12 cellular contexts compared by ENCODE assay signal in the genomic region with DNA sequence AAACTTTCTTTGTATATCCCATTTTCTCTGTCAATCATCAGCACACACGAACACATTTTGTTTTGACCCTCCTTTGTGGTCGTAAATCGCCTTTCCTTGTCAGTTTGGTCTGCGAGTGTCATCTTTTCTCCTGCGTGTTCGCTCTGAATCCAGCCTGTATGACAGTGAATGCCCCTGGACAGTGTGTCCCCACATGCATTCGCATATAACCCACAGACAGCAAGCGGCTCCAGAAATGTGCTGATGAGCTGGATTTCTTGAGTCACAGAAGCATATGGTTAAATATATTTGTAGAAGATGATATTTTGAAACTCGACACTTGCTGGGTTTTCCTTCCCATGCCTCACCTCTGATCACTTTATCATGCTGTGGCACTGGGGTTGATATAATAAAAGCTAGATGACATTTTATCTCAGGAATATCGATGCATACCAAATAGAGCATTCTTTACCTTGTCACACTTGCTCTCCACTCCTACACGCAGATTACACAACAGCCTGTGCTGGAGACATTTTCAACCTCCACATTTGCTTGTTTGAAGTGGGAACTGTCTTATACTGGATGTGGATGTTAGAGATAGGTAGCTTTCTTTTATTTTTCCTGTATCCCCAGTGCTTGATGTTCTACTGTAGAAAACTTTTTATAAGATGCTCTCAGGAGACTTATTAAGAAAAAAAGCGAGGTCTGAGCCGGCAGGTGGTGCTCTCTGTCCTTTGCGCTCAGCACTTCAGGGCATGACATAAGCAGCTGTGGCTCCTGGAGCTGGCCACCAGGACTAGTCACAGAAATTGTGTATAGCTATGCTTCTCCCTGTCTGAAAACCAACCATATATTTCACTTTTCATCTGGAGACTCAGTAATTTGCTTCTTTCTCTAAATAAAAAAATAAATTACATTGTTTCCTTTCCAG.
A peak's percentile ranks its signal among the peaks of the same experiment; 100 is the strongest.
DNase-seq lines count a peak whose midpoint lies in the region; TF ChIP-seq lines count a peak whose summit lies in the region.
"Had no signal": no experiment of that assay in that cellular context is flagged by ENCODE, and none has a peak within 500 bp of the region (broad histone marks: within the 10 kb centered on the region; RNA-seq: fewer than 3 reads in every experiment).

No MANE protein-coding gene starts in this region.

- no peaks in the 10 kb centered on the region for H3K4me1 Mint-ChIP-seq in endodermal cell
- H3K4me1 Mint-ChIP-seq: activated naive CD4-positive, alpha-beta T cell treated with anti-CD3 and anti-CD28 coated beads, Interleukin-2, amount 10 ng/mL, durations not matched to agents 7 days and 5 days; nephron had no signal

- peak; percentile 66 for TF ChIP-seq CTCF in endodermal cell (conservative IDR thresholded peaks at IDR 0.05)
- TF ChIP-seq CTCF in testis (IDR thresholded peaks at IDR 0.05) = no peak

- WGBS in endodermal cell (ENCODE audit: insufficient coverage in 1 of 2, insufficient read length in 1 of 2), 2 experiments = 87% methylated on average over 9 to 14 of the region's 14 CpGs
- 70 to 78% methylated on average over 14 of the region's 14 CpGs for WGBS in testis, 2 donors

- H3K9me3 Mint-ChIP-seq in endodermal cell = no peaks in the 10 kb centered on the region
- H3K9me3 Mint-ChIP-seq: activated naive CD4-positive, alpha-beta T cell treated with anti-CD3 and anti-CD28 coated beads, Interleukin-2, amount 10 ng/mL, durations not matched to agents 7 days and 5 days; nephron had no signal

- intact Hi-C loops in testis (cut with DNase I; ENCODE audit: low total_unique reads) = no loop called here

- H3K4me3 Mint-ChIP-seq in endodermal cell = no peak overlapping the region
- H3K4me3 Mint-ChIP-seq: activated naive CD4-positive, alpha-beta T cell treated with anti-CD3 and anti-CD28 coated beads, Interleukin-2, amount 10 ng/mL, durations not matched to agents 7 days and 5 days; nephron had no signal

- H3K36me3 ChIP-seq in endodermal cell (ENCODE audit: control insufficient read depth, insufficient read depth, low read length) (no peaks in the 10 kb centered on the region), testis (ENCODE audit: low read depth, missing control alignments) (no peaks in the 10 kb centered on the region)

- H3K27me3 ChIP-seq in endodermal cell (ENCODE audit: control insufficient read depth, insufficient read depth, low read length, poor library complexity, severe bottlenecking) (no peaks in the 10 kb centered on the region), testis (no peaks in the 10 kb centered on the region)

- H3K4me1 ChIP-seq in endodermal cell (ENCODE audit: control insufficient read depth, insufficient read depth, low read length) (no peaks in the 10 kb centered on the region), testis (no peaks in the 10 kb centered on the region)

- no peak overlapping the region for H3K27ac Mint-ChIP-seq in endodermal cell
- H3K27ac Mint-ChIP-seq: activated naive CD4-positive, alpha-beta T cell treated with anti-CD3 and anti-CD28 coated beads, Interleukin-2, amount 10 ng/mL, durations not matched to agents 7 days and 5 days; nephron had no signal

- H3K4me3 ChIP-seq in endodermal cell (ENCODE audit: low read length) (no peak overlapping the region), testis (no peak overlapping the region)

- H3K36me3 Mint-ChIP-seq in endodermal cell (ENCODE audit: low read depth) = no peaks in the 10 kb centered on the region
- H3K36me3 Mint-ChIP-seq: activated naive CD4-positive, alpha-beta T cell treated with anti-CD3 and anti-CD28 coated beads, Interleukin-2, amount 10 ng/mL, durations not matched to agents 7 days and 5 days had no signal

- H3K9ac ChIP-seq in endodermal cell (ENCODE audit: extremely low read depth, low read length, poor library complexity, severe bottlenecking) = no peak overlapping the region

- H3K9me3 ChIP-seq in endodermal cell (ENCODE audit: control insufficient read depth, low read length) (no peaks in the 10 kb centered on the region), testis (no peaks in the 10 kb centered on the region)

- no peak for TF ChIP-seq POLR2A in testis (IDR thresholded peaks at IDR 0.05)

- H3K27ac ChIP-seq in endodermal cell (ENCODE audit: low read depth, low read length) (no peak overlapping the region), testis (no peak overlapping the region)

- DNase-seq in SIG-M5 treated with dmso at 0.1 percent for 504 hours (lab: John Stamatoyannopoulos, UW; ENCODE audit: unreplicated experiment) (peak; percentile 9), SIG-M5 (lab: John Stamatoyannopoulos, UW) (no peak), OCI-M1 (lab: John Stamatoyannopoulos, UW) (peak; percentile 76), endodermal cell (peak; percentile 59), testis (peak; percentile 25), T-helper 9 cell (no peak), 8988T (no peak), NCI-H146 (lab: John Stamatoyannopoulos, UW) (no peak)
- DNase-seq: activated naive CD4-positive, alpha-beta T cell treated with anti-CD3 and anti-CD28 coated beads, Interleukin-2, amount 10 ng/mL, durations not matched to agents 7 days and 5 days; Kasumi-1; T1000 had no signal

- H3K27me3 Mint-ChIP-seq in endodermal cell (ENCODE audit: insufficient read depth) = no peaks in the 10 kb centered on the region
- H3K27me3 Mint-ChIP-seq: activated naive CD4-positive, alpha-beta T cell treated with anti-CD3 and anti-CD28 coated beads, Interleukin-2, amount 10 ng/mL, durations not matched to agents 7 days and 5 days had no signal

Comparison
In these comparisons a context has a peak if more than half of its experiments do, and no peak if none do; other contexts are left out.
1. DNase-seq: peak in SIG-M5 treated with dmso at 0.1 percent for 504 hours (single experiment), OCI-M1 (single experiment), endodermal cell (single experiment) and testis (single experiment); none in SIG-M5 (single experiment), T-helper 9 cell (single experiment), 8988T (single experiment) and NCI-H146 (single experiment).